Comparison of ENCODE assay signal across 8 cellular contexts in the genomic region with DNA sequence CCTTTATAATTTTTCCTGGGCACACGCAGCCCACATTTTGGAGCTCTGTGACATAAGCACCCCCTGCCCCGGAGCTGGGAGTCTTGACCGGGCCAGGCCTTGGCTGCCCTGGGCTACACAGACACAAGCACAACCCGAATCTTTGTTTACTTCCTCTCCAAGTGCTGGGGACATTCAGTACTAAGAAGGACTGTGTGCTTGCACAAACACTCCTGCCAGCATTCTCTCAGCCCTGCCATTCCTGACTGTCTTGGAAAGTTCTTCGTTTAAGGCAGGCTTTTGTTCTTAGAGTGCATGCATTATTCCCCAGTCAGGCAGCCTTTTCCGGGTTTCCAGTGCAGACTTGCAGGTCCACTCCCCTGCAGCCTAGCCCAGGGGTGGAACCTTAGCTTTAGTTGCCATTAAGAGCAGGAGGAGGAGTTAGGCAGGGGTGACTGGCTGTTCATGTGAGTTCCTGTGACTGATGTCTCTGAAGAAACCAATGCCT. TPM values are rescaled to one million over a fixed set of nuclear protein-coding genes. Genes with fewer than 3 reads are reported as not detected.
A peak's percentile ranks its signal among the peaks of the same experiment; 100 is the strongest.
DNase-seq lines count a peak whose midpoint lies in the region; ATAC-seq lines count a peak whose summit lies in the region.

No MANE protein-coding gene starts in this region.

- in situ Hi-C loops in T47D (cut with HindIII; ENCODE audit: low pct_unique_long_range_greater_than_20kb, low sequenced_read_pairs): no loop called here

- H3K4me1 Mint-ChIP-seq in immature natural killer cell: peaks cover 77 to 83% of the 10 kb centered on the region in 2 donors

- H3K9me3 Mint-ChIP-seq in immature natural killer cell: no peaks in the 10 kb centered on the region

- ATAC-seq in sciatic nerve: peak; percentile 94
- no peak for ATAC-seq in HG03469 (IDR thresholded peaks at IDR 0.05; ENCODE audit: unreplicated experiment)

- peak overlapping the region in 4 of 5 donors; percentile 40 to 69 (median 49) for H3K4me3 Mint-ChIP-seq in immature natural killer cell

- H3K36me3 Mint-ChIP-seq in immature natural killer cell: no peaks in the 10 kb centered on the region

- H3K27ac Mint-ChIP-seq in immature natural killer cell: peak overlapping the region; percentile 11 to 80 (median 72)

- intact Hi-C loops in sciatic nerve (cut with DNase I): no loop called here

- DNase-seq in ELR (ENCODE audit: low read depth) (peak; percentile 68), NCI-H2029 treated with DMSO at 0.1 percent for 48 hours (lab: John Stamatoyannopoulos, UW) (peak; percentile 25), T47D (ENCODE audit: low read depth in 1 of 2, low spot score in 1 of 2) (peak; percentile 23 to 85), immature natural killer cell (no peak), sciatic nerve (ENCODE audit: low spot score) (peak; percentile 62), HuH-7 (ENCODE audit: low spot score) (no peak), DMS79 (lab: John Stamatoyannopoulos, UW) (no peak)

- peaks cover 0 to 1% (median 0%) of the 10 kb centered on the region in 3 donors for H3K27me3 Mint-ChIP-seq in immature natural killer cell (ENCODE audit: low read depth in 3 of 3)

RNA-seq across cellular contexts. Expression of a gene that starts 28.6 kb away (rescaled TPM):
- 10 to 100 TPM; 20.3 to 41.3 (median 36.4) TPM for polyA plus RNA-seq in immature natural killer cell
- total RNA-seq in sciatic nerve: 79.1 TPM

Comparison
In these comparisons a context has a peak if more than half of its experiments do, and no peak if none do; other contexts are left out.
1. DNase-seq: peak in ELR (single experiment), NCI-H2029 treated with DMSO at 0.1 percent for 48 hours (single experiment), T47D (2 of 2) and sciatic nerve (single experiment); none in immature natural killer cell (0 of 3), HuH-7 (single experiment) and DMS79 (single experiment).